Comparison of ENCODE assay signal across 12 cellular contexts in genomic region chr11:67160872-67161783, GRCh38. TPM values are rescaled to one million over a fixed set of nuclear protein-coding genes. Genes with fewer than 3 reads are reported as not detected.
DNase-seq lines count a peak whose midpoint lies in the region; ATAC-seq and TF ChIP-seq lines count a peak whose summit lies in the region.
"Had no signal": no experiment of that assay in that cellular context is flagged by ENCODE, and none has a peak within 500 bp of the region (broad histone marks: within the 10 kb centered on the region; RNA-seq: fewer than 3 reads in every experiment).

No MANE protein-coding gene starts in this region.

- ATAC-seq in T-helper 17 cell (peak; percentile 33), GM21423 (IDR thresholded peaks at IDR 0.05; ENCODE audit: unreplicated experiment) (no peak)
- ATAC-seq: right cardiac atrium, Right ventricle myocardium inferior had no signal

- peaks cover 43% of the 10 kb centered on the region for H3K4me1 Mint-ChIP-seq in T-helper 17 cell
- H3K4me1 Mint-ChIP-seq in glutamatergic neuron (ENCODE audit: low read depth, unreplicated experiment), result peaks cover 14% of the 10 kb centered on the region
- H3K4me1 Mint-ChIP-seq in type B pancreatic cell (ENCODE audit: unreplicated experiment), result peaks cover 33% of the 10 kb centered on the region

- H3K27me3 Mint-ChIP-seq in T-helper 17 cell (no peaks in the 10 kb centered on the region), glutamatergic neuron (ENCODE audit: unreplicated experiment) (peaks cover 2% of the 10 kb centered on the region), type B pancreatic cell (no peaks in the 10 kb centered on the region)

- no peak overlapping the region for H3K4me3 ChIP-seq in AG10803 (ENCODE audit: low read length)
- no peak overlapping the region for H3K4me3 ChIP-seq in GM12865 (ENCODE audit: low read depth, low read length)
- H3K4me3 ChIP-seq: uterus had no signal

- DNase-seq in AG10803 (ENCODE audit: low read depth) (peak; percentile 13), GM12865 (ENCODE audit: low read depth) (peak; percentile 23), T-helper 17 cell (no peak), glutamatergic neuron (no peak), type B pancreatic cell (ENCODE audit: extremely low spot score, unreplicated experiment) (no peak)
- DNase-seq in stimulated activated CD4-positive, alpha-beta T cell treated with anti-CD3 and anti-CD28 coated beads, Interleukin-4, amount 100 ng/mL, for 24 hours, result no peak
- no peak for DNase-seq in effector CD4-positive, alpha-beta T cell
- DNase-seq: NCI-H446 treated with DMSO at 0.1 percent for 48 hours, right cardiac atrium, uterus had no signal

- no peak overlapping the region for H3K4me3 Mint-ChIP-seq in T-helper 17 cell
- H3K4me3 Mint-ChIP-seq in glutamatergic neuron (ENCODE audit: unreplicated experiment), result no peak overlapping the region
- no peak overlapping the region for H3K4me3 Mint-ChIP-seq in type B pancreatic cell

- H3K27ac Mint-ChIP-seq in T-helper 17 cell (peak overlapping the region; percentile 75), glutamatergic neuron (ENCODE audit: unreplicated experiment) (no peak overlapping the region), type B pancreatic cell (no peak overlapping the region)

- H3K36me3 Mint-ChIP-seq in T-helper 17 cell (ENCODE audit: low read depth) (no peaks in the 10 kb centered on the region), glutamatergic neuron (ENCODE audit: unreplicated experiment) (no peaks in the 10 kb centered on the region), type B pancreatic cell (peaks cover 24% of the 10 kb centered on the region)

- H3K9me3 Mint-ChIP-seq in glutamatergic neuron (ENCODE audit: unreplicated experiment) (no peaks in the 10 kb centered on the region), type B pancreatic cell (no peaks in the 10 kb centered on the region)

- TF ChIP-seq CTCF in AG10803 (conservative IDR thresholded peaks at IDR 0.05; ENCODE audit: low read length) (no peak), GM12865 (IDR thresholded peaks at IDR 0.05; ENCODE audit: insufficient read depth, low read depth, low read length, missing control alignments) (no peak), glutamatergic neuron (IDR thresholded peaks at IDR 0.05; ENCODE audit: partially characterized antibody, unreplicated experiment) (peak; percentile 27), type B pancreatic cell (conservative IDR thresholded peaks at IDR 0.05) (no peak)

- H3K9me3 ChIP-seq in T-helper 17 cell (ENCODE audit: control insufficient read depth, low read length, poor library complexity, severe bottlenecking), result no peaks in the 10 kb centered on the region
- H3K9me3 ChIP-seq: uterus had no signal

RNA-seq across cellular contexts. Expression of gene KDM2A, which starts 42.1 kb away (rescaled TPM):
- total RNA-seq in T-helper 17 cell (100 to 1,000 TPM; 366 to 425 TPM), glutamatergic neuron (ENCODE audit: unreplicated experiment) (71.0 TPM), type B pancreatic cell (ENCODE audit: low replicate concordance) (97.5 and 169 TPM in 2 replicates)

Comparison
In these comparisons a context has a peak if more than half of its experiments do, and no peak if none do; other contexts are left out.
1. DNase-seq: peak in AG10803 (single experiment) and GM12865 (single experiment); none in T-helper 17 cell (0 of 3), glutamatergic neuron (single experiment), type B pancreatic cell (single experiment), stimulated activated CD4-positive, alpha-beta T cell treated with anti-CD3 and anti-CD28 coated beads, Interleukin-4, amount 100 ng/mL, for 24 hours (single experiment) and effector CD4-positive, alpha-beta T cell (single experiment).